25 cellular contexts compared by ENCODE assay signal in the genomic region with DNA sequence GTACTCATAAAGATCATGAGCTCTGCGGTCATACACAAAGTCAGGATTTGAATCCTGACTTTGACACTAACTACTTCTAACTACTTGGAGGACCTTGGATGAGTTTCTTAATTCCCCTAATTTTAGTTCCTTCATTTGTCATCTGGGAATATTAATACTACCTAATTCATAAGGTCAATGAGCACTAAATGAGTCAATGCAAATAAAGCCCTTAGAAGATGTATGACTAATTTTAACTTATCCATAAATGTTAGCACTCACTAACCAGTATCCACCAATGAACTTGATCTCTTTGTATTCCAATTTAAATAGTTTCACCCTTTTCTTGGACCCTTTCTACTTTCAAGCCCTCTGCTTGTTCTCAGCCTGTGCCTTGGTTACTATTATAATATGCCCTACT.
A peak's percentile ranks its signal among the peaks of the same experiment; 100 is the strongest.
DNase-seq lines count a peak whose midpoint lies in the region; ATAC-seq, FAIRE-seq and TF ChIP-seq lines count a peak whose summit lies in the region.
"Had no signal": no experiment of that assay in that cellular context is flagged by ENCODE, and none has a peak within 500 bp of the region (broad histone marks: within the 10 kb centered on the region; RNA-seq: fewer than 3 reads in every experiment).

No MANE protein-coding gene starts in this region.

- DNase-seq in D721Med (ENCODE audit: insufficient read length, low spot score) (no peak), HCEC 1CT (peak; percentile 25), RWPE2 (ENCODE audit: low spot score) (no peak), epithelial cell of esophagus (ENCODE audit: low read depth) (peak; percentile 45), HuH-7.5 (ENCODE audit: low spot score) (no peak)
- no peak for DNase-seq in stimulated activated CD4-positive, alpha-beta T cell treated with anti-CD3 and anti-CD28 coated beads, Interleukin-4, amount 100 ng/mL, for 1 hour
- no peak for DNase-seq in activated CD4-positive, alpha-beta T cell treated with anti-CD3 and anti-CD28 coated beads for 48 hours
- DNase-seq: Caco-2; CD4-positive, CD25-positive, alpha-beta regulatory T cell; CD8-positive, alpha-beta T cell; DMS 273 treated with DMSO at 0.1 percent for 48 hours; DMS79; EL; GF-D8; H7 had no signal

- no peaks in the 10 kb centered on the region for H3K36me3 Mint-ChIP-seq in stimulated activated memory B cell treated with anti-CD40 and anti-IgM and Interleukin-4, amounts not matched to agents 10 μg/mL and 1 μg/mL and 100 μg/mL, for 72 hours
- H3K36me3 Mint-ChIP-seq: CD4-positive, CD25-positive, alpha-beta regulatory T cell; CD8-positive, alpha-beta T cell had no signal

- H3K27me3 Mint-ChIP-seq in stimulated activated memory B cell treated with anti-CD40 and anti-IgM and Interleukin-4, amounts not matched to agents 10 μg/mL and 1 μg/mL and 100 μg/mL, for 72 hours: no peaks in the 10 kb centered on the region
- H3K27me3 Mint-ChIP-seq: CD4-positive, CD25-positive, alpha-beta regulatory T cell had no signal

- TF ChIP-seq CTCF in D721Med (IDR thresholded peaks at IDR 0.05; ENCODE audit: insufficient read depth, missing control alignments): no peak
- no peak for TF ChIP-seq CTCF in RWPE2 (IDR thresholded peaks at IDR 0.05; ENCODE audit: poor library complexity, severe bottlenecking)
- TF ChIP-seq CTCF in epithelial cell of esophagus (IDR thresholded peaks at IDR 0.05; ENCODE audit: insufficient read depth, low read depth, low read length, missing control alignments): no peak

- peak; percentile 66; the same call in 2 of the 3 replicates for ATAC-seq in RWPE2 (ENCODE audit: low read depth)
- ATAC-seq in stimulated activated memory B cell treated with anti-CD40 and anti-IgM and Interleukin-4, amounts not matched to agents 10 μg/mL and 1 μg/mL and 100 μg/mL, for 72 hours: no peak
- ATAC-seq: CD8-positive, alpha-beta T cell; HCT116 had no signal

- no peak overlapping the region for H3K4me3 Mint-ChIP-seq in stimulated activated memory B cell treated with anti-CD40 and anti-IgM and Interleukin-4, amounts not matched to agents 10 μg/mL and 1 μg/mL and 100 μg/mL, for 72 hours
- H3K4me3 Mint-ChIP-seq: B cell; CD4-positive, CD25-positive, alpha-beta regulatory T cell; CD8-positive, alpha-beta T cell had no signal

- H3K4me3 ChIP-seq in RWPE2 (ENCODE audit: severe bottlenecking) (no peak overlapping the region), epithelial cell of esophagus (ENCODE audit: low read length) (no peak overlapping the region)
- H3K4me3 ChIP-seq: BLaER1 had no signal

- FAIRE-seq in D721Med (lab: Jason Lieb, UNC): peak; percentile 29
- FAIRE-seq: A204.1, GM12891, GM18507, H1 had no signal

- H3K36me3 ChIP-seq in RWPE2 (ENCODE audit: low read depth): no peaks in the 10 kb centered on the region
- H3K36me3 ChIP-seq: BLaER1 had no signal

- H3K27me3 ChIP-seq in RWPE2 (ENCODE audit: insufficient read depth, poor library complexity, severe bottlenecking): no peaks in the 10 kb centered on the region
- H3K27me3 ChIP-seq: BLaER1 had no signal

- H3K9me3 ChIP-seq in RWPE2 (ENCODE audit: severe bottlenecking): no peaks in the 10 kb centered on the region
- H3K9me3 ChIP-seq: BLaER1, Caco-2 had no signal

- peaks cover 13% of the 10 kb centered on the region for H3K4me1 ChIP-seq in RWPE2 (ENCODE audit: insufficient read depth, poor library complexity, severe bottlenecking)
- H3K4me1 ChIP-seq: BLaER1, Caco-2 had no signal

- no peaks in the 10 kb centered on the region for H3K9me3 Mint-ChIP-seq in stimulated activated memory B cell treated with anti-CD40 and anti-IgM and Interleukin-4, amounts not matched to agents 10 μg/mL and 1 μg/mL and 100 μg/mL, for 72 hours

- no peaks in the 10 kb centered on the region for H3K4me1 Mint-ChIP-seq in stimulated activated memory B cell treated with anti-CD40 and anti-IgM and Interleukin-4, amounts not matched to agents 10 μg/mL and 1 μg/mL and 100 μg/mL, for 72 hours
- H3K4me1 Mint-ChIP-seq: B cell; CD4-positive, CD25-positive, alpha-beta regulatory T cell had no signal

- H3K27ac ChIP-seq in RWPE2 (ENCODE audit: poor library complexity, severe bottlenecking): no peak overlapping the region
- H3K27ac ChIP-seq: 22Rv1, BLaER1, C4-2B had no signal

- no peak overlapping the region for H3K27ac Mint-ChIP-seq in stimulated activated memory B cell treated with anti-CD40 and anti-IgM and Interleukin-4, amounts not matched to agents 10 μg/mL and 1 μg/mL and 100 μg/mL, for 72 hours
- H3K27ac Mint-ChIP-seq: B cell; CD4-positive, CD25-positive, alpha-beta regulatory T cell; CD8-positive, alpha-beta T cell had no signal

Comparison
In these comparisons a context has a peak if more than half of its experiments do, and no peak if none do; other contexts are left out.
1. DNase-seq: peak in HCEC 1CT (single experiment) and epithelial cell of esophagus (single experiment); none in D721Med (single experiment), RWPE2 (single experiment), stimulated activated CD4-positive, alpha-beta T cell treated with anti-CD3 and anti-CD28 coated beads, Interleukin-4, amount 100 ng/mL, for 1 hour (single experiment), HuH-7.5 (single experiment) and activated CD4-positive, alpha-beta T cell treated with anti-CD3 and anti-CD28 coated beads for 48 hours (single experiment).